ENCODE assay signal across 1 cellular context in the genomic region with DNA sequence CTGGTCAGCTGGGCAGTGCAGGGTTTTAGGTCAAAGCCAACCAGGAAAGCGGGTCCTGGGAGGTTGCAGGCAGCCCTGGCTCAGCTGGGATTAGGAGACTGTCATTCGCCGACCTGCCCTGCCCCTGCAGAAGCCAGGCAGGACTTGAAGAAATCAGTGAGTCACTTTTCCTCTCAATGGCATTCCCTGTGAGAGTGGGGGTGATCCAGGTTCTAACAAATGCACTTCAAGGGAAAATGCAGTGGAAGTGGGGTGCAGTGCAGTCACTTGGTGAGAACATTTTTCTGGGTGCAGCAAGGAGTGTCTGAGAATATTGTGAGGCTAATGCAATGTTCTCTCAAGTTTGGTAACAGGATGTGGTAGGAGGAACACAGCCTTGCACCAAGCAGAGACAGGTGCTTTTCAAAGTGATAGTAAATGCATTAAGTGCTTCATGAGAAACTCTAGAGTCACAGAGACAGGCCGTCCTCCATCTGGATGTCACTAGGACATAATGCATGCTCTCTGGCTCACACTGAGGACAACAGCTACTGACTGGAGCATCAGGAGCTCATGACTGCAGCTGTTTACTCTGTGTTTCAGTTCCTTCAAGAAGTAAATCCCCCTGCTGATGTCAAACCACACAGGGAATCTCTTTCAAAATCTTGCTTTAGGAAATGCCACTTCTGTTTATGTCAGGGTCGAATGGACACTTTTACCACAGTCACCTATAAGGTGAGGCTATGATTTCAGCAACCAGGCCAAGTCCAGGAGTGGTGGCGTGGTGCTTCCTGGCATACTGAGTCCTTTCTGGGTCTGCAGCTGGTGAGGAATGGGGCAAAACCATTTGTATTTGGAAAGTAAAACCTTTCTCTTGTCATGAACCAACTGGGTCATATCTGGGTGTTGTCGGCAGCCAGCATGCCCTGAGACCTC.
TF ChIP-seq lines count a peak whose summit lies in the region.

No MANE protein-coding gene starts in this region.

TF ChIP-seq in GM12878, 131 proteins besides CTCF, POLR2A, EP300 and RAD21 (continued from another document):
- TF ChIP-seq, protein P1, sequence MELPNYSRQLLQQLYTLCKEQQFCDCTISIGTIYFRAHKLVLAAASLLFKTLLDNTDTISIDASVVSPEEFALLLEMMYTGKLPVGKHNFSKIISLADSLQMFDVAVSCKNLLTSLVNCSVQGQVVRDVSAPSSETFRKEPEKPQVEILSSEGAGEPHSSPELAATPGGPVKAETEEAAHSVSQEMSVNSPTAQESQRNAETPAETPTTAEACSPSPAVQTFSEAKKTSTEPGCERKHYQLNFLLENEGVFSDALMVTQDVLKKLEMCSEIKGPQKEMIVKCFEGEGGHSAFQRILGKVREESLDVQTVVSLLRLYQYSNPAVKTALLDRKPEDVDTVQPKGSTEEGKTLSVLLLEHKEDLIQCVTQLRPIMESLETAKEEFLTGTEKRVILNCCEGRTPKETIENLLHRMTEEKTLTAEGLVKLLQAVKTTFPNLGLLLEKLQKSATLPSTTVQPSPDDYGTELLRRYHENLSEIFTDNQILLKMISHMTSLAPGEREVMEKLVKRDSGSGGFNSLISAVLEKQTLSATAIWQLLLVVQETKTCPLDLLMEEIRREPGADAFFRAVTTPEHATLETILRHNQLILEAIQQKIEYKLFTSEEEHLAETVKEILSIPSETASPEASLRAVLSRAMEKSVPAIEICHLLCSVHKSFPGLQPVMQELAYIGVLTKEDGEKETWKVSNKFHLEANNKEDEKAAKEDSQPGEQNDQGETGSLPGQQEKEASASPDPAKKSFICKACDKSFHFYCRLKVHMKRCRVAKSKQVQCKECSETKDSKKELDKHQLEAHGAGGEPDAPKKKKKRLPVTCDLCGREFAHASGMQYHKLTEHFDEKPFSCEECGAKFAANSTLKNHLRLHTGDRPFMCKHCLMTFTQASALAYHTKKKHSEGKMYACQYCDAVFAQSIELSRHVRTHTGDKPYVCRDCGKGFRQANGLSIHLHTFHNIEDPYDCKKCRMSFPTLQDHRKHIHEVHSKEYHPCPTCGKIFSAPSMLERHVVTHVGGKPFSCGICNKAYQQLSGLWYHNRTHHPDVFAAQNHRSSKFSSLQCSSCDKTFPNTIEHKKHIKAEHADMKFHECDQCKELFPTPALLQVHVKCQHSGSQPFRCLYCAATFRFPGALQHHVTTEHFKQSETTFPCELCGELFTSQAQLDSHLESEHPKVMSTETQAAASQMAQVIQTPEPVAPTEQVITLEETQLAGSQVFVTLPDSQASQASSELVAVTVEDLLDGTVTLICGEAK (IDR thresholded peaks at IDR 0.05; ENCODE audit: borderline replicate concordance), result 0 out of 2 replicates have a peak, but pooled peaks have one; percentile 16
- TF ChIP-seq YY1 (IDR thresholded peaks at IDR 0.05; ENCODE audit: low read depth, low read length) (no peak), BRCA1 (IDR thresholded peaks at IDR 0.05; ENCODE audit: low read depth, low read length) (no peak), BCL11A (IDR thresholded peaks at IDR 0.05; ENCODE audit: low read depth, low read length) (peak; percentile 65; the same call in 1 of the 2 replicates), SIX5 (IDR thresholded peaks at IDR 0.05; ENCODE audit: low read depth, low read length, severe bottlenecking) (no peak), NFXL1 (IDR thresholded peaks at IDR 0.05; ENCODE audit: borderline replicate concordance) (no peak), SPI1 (IDR thresholded peaks at IDR 0.05; ENCODE audit: borderline replicate concordance, insufficient read depth, low read depth, low read length) (peak; percentile 94), TCF12 (IDR thresholded peaks at IDR 0.05; ENCODE audit: low read depth, low read length) (peak; percentile 92), ATF7 (IDR thresholded peaks at IDR 0.05; ENCODE audit: low read depth) (peak; percentile 85), BACH1 (IDR thresholded peaks at IDR 0.05; ENCODE audit: borderline replicate concordance) (no peak; the same call in 1 of the 2 replicates), CEBPB (IDR thresholded peaks at IDR 0.05; ENCODE audit: borderline replicate concordance in 1 of 2, low read depth in 2 of 2, low read length in 2 of 2) (0 out of 4 replicates have a peak, but pooled peaks have one; percentile 20 to 80), NR2F1 (conservative IDR thresholded peaks at IDR 0.05) (peak; percentile 79), ZSCAN29 (IDR thresholded peaks at IDR 0.05) (no peak), RAD51 (IDR thresholded peaks at IDR 0.05) (peak; percentile 55; the same call in 1 of the 2 replicates), MYC (IDR thresholded peaks at IDR 0.05; ENCODE audit: insufficient read depth, insufficient read length, insufficient replicate concordance, low read length, severe bottlenecking) (no peak), NR2C2 (IDR thresholded peaks at IDR 0.05; ENCODE audit: borderline replicate concordance, control insufficient read depth, insufficient read length, low read depth) (no peak), IRF4 (IDR thresholded peaks at IDR 0.05; ENCODE audit: low read depth, low read length) (peak; percentile 93), RUNX3 (IDR thresholded peaks at IDR 0.05; ENCODE audit: low read length) (peak; percentile 96), TBL1XR1 (IDR thresholded peaks at IDR 0.05; ENCODE audit: low read depth, low read length) (peak; percentile 90; the same call in 1 of the 2 replicates), LARP7 (IDR thresholded peaks at IDR 0.05) (0 out of 2 replicates have a peak, but pooled peaks have one; percentile 3), CREM (IDR thresholded peaks at IDR 0.05; ENCODE audit: low read depth) (peak; percentile 83), SMC3 (IDR thresholded peaks at IDR 0.05; ENCODE audit: borderline replicate concordance, low read length) (peak; percentile 28; the same call in 1 of the 2 replicates), CBX3 (IDR thresholded peaks at IDR 0.05; ENCODE audit: borderline replicate concordance, low read depth) (no peak)
- TF ChIP-seq, protein P2, sequence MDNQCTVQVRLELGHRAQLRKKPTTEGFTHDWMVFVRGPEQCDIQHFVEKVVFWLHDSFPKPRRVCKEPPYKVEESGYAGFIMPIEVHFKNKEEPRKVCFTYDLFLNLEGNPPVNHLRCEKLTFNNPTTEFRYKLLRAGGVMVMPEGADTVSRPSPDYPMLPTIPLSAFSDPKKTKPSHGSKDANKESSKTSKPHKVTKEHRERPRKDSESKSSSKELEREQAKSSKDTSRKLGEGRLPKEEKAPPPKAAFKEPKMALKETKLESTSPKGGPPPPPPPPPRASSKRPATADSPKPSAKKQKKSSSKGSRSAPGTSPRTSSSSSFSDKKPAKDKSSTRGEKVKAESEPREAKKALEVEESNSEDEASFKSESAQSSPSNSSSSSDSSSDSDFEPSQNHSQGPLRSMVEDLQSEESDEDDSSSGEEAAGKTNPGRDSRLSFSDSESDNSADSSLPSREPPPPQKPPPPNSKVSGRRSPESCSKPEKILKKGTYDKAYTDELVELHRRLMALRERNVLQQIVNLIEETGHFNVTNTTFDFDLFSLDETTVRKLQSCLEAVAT (IDR thresholded peaks at IDR 0.05), result peak; percentile 92
- TF ChIP-seq, protein P3, sequence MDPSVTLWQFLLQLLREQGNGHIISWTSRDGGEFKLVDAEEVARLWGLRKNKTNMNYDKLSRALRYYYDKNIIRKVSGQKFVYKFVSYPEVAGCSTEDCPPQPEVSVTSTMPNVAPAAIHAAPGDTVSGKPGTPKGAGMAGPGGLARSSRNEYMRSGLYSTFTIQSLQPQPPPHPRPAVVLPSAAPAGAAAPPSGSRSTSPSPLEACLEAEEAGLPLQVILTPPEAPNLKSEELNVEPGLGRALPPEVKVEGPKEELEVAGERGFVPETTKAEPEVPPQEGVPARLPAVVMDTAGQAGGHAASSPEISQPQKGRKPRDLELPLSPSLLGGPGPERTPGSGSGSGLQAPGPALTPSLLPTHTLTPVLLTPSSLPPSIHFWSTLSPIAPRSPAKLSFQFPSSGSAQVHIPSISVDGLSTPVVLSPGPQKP (IDR thresholded peaks at IDR 0.05; ENCODE audit: low read depth, low read length), result peak; percentile 61; the same call in 1 of the 2 replicates
- TF ChIP-seq, protein P4, sequence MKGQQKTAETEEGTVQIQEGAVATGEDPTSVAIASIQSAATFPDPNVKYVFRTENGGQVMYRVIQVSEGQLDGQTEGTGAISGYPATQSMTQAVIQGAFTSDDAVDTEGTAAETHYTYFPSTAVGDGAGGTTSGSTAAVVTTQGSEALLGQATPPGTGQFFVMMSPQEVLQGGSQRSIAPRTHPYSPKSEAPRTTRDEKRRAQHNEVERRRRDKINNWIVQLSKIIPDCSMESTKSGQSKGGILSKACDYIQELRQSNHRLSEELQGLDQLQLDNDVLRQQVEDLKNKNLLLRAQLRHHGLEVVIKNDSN (IDR thresholded peaks at IDR 0.05; ENCODE audit: borderline replicate concordance, extremely low read length, insufficient read depth, low read depth, low read length), result no peak
- TF ChIP-seq, protein P5, sequence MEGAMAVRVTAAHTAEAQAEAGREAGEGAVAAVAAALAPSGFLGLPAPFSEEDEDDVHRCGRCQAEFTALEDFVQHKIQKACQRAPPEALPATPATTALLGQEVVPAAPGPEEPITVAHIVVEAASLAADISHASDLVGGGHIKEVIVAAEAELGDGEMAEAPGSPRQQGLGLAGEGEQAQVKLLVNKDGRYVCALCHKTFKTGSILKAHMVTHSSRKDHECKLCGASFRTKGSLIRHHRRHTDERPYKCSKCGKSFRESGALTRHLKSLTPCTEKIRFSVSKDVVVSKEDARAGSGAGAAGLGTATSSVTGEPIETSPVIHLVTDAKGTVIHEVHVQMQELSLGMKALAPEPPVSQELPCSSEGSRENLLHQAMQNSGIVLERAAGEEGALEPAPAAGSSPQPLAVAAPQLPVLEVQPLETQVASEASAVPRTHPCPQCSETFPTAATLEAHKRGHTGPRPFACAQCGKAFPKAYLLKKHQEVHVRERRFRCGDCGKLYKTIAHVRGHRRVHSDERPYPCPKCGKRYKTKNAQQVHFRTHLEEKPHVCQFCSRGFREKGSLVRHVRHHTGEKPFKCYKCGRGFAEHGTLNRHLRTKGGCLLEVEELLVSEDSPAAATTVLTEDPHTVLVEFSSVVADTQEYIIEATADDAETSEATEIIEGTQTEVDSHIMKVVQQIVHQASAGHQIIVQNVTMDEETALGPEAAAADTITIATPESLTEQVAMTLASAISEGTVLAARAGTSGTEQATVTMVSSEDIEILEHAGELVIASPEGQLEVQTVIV (IDR thresholded peaks at IDR 0.05; ENCODE audit: borderline replicate concordance, partially characterized antibody), result no peak
- TF ChIP-seq, protein P6, sequence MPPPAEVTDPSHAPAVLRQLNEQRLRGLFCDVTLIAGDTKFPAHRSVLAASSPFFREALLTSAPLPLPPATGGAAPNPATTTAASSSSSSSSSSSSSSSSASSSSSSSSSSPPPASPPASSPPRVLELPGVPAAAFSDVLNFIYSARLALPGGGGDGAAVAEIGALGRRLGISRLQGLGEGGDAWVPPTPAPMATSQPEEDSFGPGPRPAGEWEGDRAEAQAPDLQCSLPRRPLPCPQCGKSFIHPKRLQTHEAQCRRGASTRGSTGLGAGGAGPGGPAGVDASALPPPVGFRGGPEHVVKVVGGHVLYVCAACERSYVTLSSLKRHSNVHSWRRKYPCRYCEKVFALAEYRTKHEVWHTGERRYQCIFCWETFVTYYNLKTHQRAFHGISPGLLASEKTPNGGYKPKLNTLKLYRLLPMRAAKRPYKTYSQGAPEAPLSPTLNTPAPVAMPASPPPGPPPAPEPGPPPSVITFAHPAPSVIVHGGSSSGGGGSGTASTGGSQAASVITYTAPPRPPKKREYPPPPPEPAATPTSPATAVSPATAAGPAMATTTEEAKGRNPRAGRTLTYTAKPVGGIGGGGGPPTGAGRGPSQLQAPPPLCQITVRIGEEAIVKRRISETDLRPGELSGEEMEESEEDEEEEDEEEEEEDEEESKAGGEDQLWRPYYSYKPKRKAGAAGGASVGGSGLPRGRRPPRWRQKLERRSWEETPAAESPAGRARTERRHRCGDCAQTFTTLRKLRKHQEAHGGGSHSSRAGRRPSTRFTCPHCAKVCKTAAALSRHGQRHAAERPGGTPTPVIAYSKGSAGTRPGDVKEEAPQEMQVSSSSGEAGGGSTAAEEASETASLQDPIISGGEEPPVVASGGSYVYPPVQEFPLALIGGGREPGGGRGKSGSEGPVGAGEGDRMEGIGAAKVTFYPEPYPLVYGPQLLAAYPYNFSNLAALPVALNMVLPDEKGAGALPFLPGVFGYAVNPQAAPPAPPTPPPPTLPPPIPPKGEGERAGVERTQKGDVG (CRISPR knock-in tag; IDR thresholded peaks at IDR 0.05), result no peak
